ENCODE assay signal across 15 cellular contexts in the genomic region with DNA sequence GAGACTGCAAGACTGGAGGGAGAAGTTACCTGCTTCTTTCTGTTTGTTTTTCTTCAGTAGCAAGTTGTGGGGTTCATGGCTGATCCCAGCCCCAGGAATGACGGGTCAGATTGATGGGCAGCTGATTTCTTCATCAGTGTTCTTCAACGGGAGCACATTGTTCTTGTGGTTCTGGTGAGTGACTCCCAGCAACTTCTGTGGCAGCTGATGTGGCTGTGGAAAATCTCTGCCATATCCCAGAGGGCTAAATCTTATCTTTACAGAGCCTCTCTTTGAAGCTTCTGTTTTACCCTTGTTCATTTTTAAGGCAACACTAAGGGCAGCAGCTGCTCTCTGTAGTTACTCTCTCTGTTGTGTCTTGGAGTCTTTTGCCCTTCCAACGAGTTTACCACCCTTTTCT.
DNase-seq lines count a peak whose midpoint lies in the region; ATAC-seq and TF ChIP-seq lines count a peak whose summit lies in the region.
"Had no signal": no experiment of that assay in that cellular context is flagged by ENCODE, and none has a peak within 500 bp of the region (broad histone marks: within the 10 kb centered on the region; RNA-seq: fewer than 3 reads in every experiment).

No MANE protein-coding gene starts in this region.

- H3K4me1 ChIP-seq in GM23338 (ENCODE audit: insufficient read depth) (no peaks in the 10 kb centered on the region), mesodermal cell (ENCODE audit: control insufficient read depth, insufficient read depth, low read length, poor library complexity, severe bottlenecking) (no peaks in the 10 kb centered on the region), esophagus muscularis mucosa (no peaks in the 10 kb centered on the region)
- H3K4me1 ChIP-seq: BLaER1 treated with 17β-estradiol and CSF1 and Interleukin-3, amounts not matched to agents 10 nM and 100 nM; HAP-1 had no signal

- no peak overlapping the region for H3K27ac Mint-ChIP-seq in GM23338
- H3K27ac Mint-ChIP-seq: CD4-positive, CD25-positive, alpha-beta regulatory T cell had no signal

- no peaks in the 10 kb centered on the region for H3K36me3 ChIP-seq in GM23338 (ENCODE audit: insufficient read depth)
- H3K36me3 ChIP-seq in mesodermal cell (ENCODE audit: control insufficient read depth, insufficient read depth, low read length) = no peaks in the 10 kb centered on the region
- H3K36me3 ChIP-seq in esophagus muscularis mucosa = no peaks in the 10 kb centered on the region
- H3K36me3 ChIP-seq: BLaER1 treated with 17β-estradiol and CSF1 and Interleukin-3, amounts not matched to agents 10 nM and 100 nM; HAP-1 had no signal

- H3K79me2 ChIP-seq in GM23338 (replicated peaks; ENCODE audit: insufficient read depth) = no peaks in the 10 kb centered on the region

- H3K9me2 ChIP-seq in GM23338 (ENCODE audit: insufficient read depth) = no peaks in the 10 kb centered on the region

- no peaks in the 10 kb centered on the region for H3K4me1 Mint-ChIP-seq in GM23338
- H3K4me1 Mint-ChIP-seq: CD4-positive, CD25-positive, alpha-beta regulatory T cell had no signal

- H3K4me3 ChIP-seq in GM23338 = no peak overlapping the region
- no peak overlapping the region for H3K4me3 ChIP-seq in mesodermal cell (ENCODE audit: extremely low read depth, insufficient read depth, low read length, poor library complexity, severe bottlenecking)
- H3K4me3 ChIP-seq in esophagus muscularis mucosa = no peak overlapping the region
- H3K4me3 ChIP-seq: BLaER1 treated with 17β-estradiol and CSF1 and Interleukin-3, amounts not matched to agents 10 nM and 100 nM; GM12878; HAP-1 had no signal

- no peaks in the 10 kb centered on the region for H4K20me1 ChIP-seq in GM23338 (replicated peaks; ENCODE audit: insufficient read depth)
- H4K20me1 ChIP-seq: BLaER1 treated with 17β-estradiol and CSF1 and Interleukin-3, amounts not matched to agents 10 nM and 100 nM had no signal

- H3K4me2 ChIP-seq in GM23338 = no peak overlapping the region
- H3K4me2 ChIP-seq: BLaER1 treated with 17β-estradiol and CSF1 and Interleukin-3, amounts not matched to agents 10 nM and 100 nM had no signal

- H3K9me3 Mint-ChIP-seq in GM23338 = no peaks in the 10 kb centered on the region

- TF ChIP-seq CTCF in GM23338 (conservative IDR thresholded peaks at IDR 0.05; ENCODE audit: low read depth in 2 of 2) = no peak
- no peak for TF ChIP-seq CTCF in esophagus muscularis mucosa (IDR thresholded peaks at IDR 0.05)

- H3K27me3 ChIP-seq in GM23338 (ENCODE audit: insufficient read depth) (no peaks in the 10 kb centered on the region), esophagus muscularis mucosa (no peaks in the 10 kb centered on the region)
- H3K27me3 ChIP-seq: BLaER1 treated with 17β-estradiol and CSF1 and Interleukin-3, amounts not matched to agents 10 nM and 100 nM had no signal

- ATAC-seq in GM23338 (no peak), GM21737 (IDR thresholded peaks at IDR 0.05; ENCODE audit: unreplicated experiment) (no peak)
- ATAC-seq: GM12878 had no signal

- H3K9me3 ChIP-seq in mesodermal cell (ENCODE audit: control insufficient read depth, low read length) (no peaks in the 10 kb centered on the region), esophagus muscularis mucosa (no peaks in the 10 kb centered on the region)
- H3K9me3 ChIP-seq: BLaER1 treated with 17β-estradiol and CSF1 and Interleukin-3, amounts not matched to agents 10 nM and 100 nM; HAP-1 had no signal

- H3K36me3 Mint-ChIP-seq in GM23338 (ENCODE audit: low read depth) = no peaks in the 10 kb centered on the region
- H3K36me3 Mint-ChIP-seq: CD4-positive, CD25-positive, alpha-beta regulatory T cell had no signal

- no peak for TF ChIP-seq POLR2A in esophagus muscularis mucosa (IDR thresholded peaks at IDR 0.05; ENCODE audit: low read depth)

- H3K27ac ChIP-seq in GM23338 (ENCODE audit: low read depth) = no peak overlapping the region
- peak overlapping the region; percentile 13 for H3K27ac ChIP-seq in mesodermal cell (ENCODE audit: low read depth, low read length, severe bottlenecking)
- H3K27ac ChIP-seq in esophagus muscularis mucosa (replicated peaks in 1 of 4) = no peak overlapping the region
- H3K27ac ChIP-seq: BLaER1 treated with 17β-estradiol and CSF1 and Interleukin-3, amounts not matched to agents 10 nM and 100 nM had no signal

- peak overlapping the region; percentile 24; the same call in 1 of the 2 replicates for H2AFZ ChIP-seq in GM23338

- no peak overlapping the region for H3K4me3 Mint-ChIP-seq in GM23338
- H3K4me3 Mint-ChIP-seq: CD4-positive, CD25-positive, alpha-beta regulatory T cell had no signal

- H3F3A ChIP-seq in GM23338 (replicated peaks; ENCODE audit: low read depth) = no peaks in the 10 kb centered on the region

- no peaks in the 10 kb centered on the region for H3K27me3 Mint-ChIP-seq in GM23338 (ENCODE audit: insufficient read depth, low read depth, poor library complexity)
- H3K27me3 Mint-ChIP-seq: CD4-positive, CD25-positive, alpha-beta regulatory T cell had no signal

- WGBS in mesodermal cell (ENCODE audit: insufficient coverage in 2 of 2), 2 experiments = 72 to 73% methylated on average over 2 of the region's 3 CpGs
- WGBS in esophagus muscularis mucosa = 45% methylated on average over 3 of the region's 3 CpGs

- no peak for TF ChIP-seq EP300 in esophagus muscularis mucosa (IDR thresholded peaks at IDR 0.05)

- DNase-seq in GM23338 (ENCODE audit: low spot score) (no peak), OCI-M1 (lab: John Stamatoyannopoulos, UW) (peak; percentile 28), renal cortical epithelial cell (ENCODE audit: low read depth) (peak; percentile 9), mucosa of gallbladder (ENCODE audit: low spot score) (no peak), RPMI8226 (no peak), esophagus muscularis mucosa (ENCODE audit: extremely low spot score) (no peak)
- DNase-seq: ACHN; CD4-positive, CD25-positive, alpha-beta regulatory T cell; DMS 273 treated with DMSO at 0.1 percent for 48 hours; GOT3 had no signal

- intact Hi-C loops in esophagus muscularis mucosa (cut with DNase I) = no loop called here

TF ChIP-seq in GM23338, 12 proteins besides CTCF, POLR2A, EP300 and RAD21:
- TF ChIP-seq POLR2AphosphoS5 (IDR thresholded peaks at IDR 0.05; ENCODE audit: low read depth) = no peak
- TF ChIP-seq JUNB (IDR thresholded peaks at IDR 0.05; ENCODE audit: unreplicated experiment) = no peak
- no peak for TF ChIP-seq CREB1 (CRISPR knock-in tag; IDR thresholded peaks at IDR 0.05; ENCODE audit: low read depth)
- TF ChIP-seq ZNF331 (CRISPR knock-in tag; IDR thresholded peaks at IDR 0.05; ENCODE audit: low read depth) = no peak
- no peak for TF ChIP-seq EZH2 (IDR thresholded peaks at IDR 0.05; ENCODE audit: low read depth, unreplicated experiment)
- TF ChIP-seq EZH2phosphoT487 (IDR thresholded peaks at IDR 0.05; ENCODE audit: unreplicated experiment) = no peak

Comparison
In these comparisons a context has a peak if more than half of its experiments do, and no peak if none do; other contexts are left out.
1. DNase-seq: peak in OCI-M1 (single experiment) and renal cortical epithelial cell (single experiment); none in GM23338 (single experiment), mucosa of gallbladder (single experiment), RPMI8226 (single experiment) and esophagus muscularis mucosa (single experiment).